ENCODE assay signal across 23 cellular contexts in genomic region chr1:6221210-6221784, GRCh38. TPM values are rescaled to one million over a fixed set of nuclear protein-coding genes. Genes with fewer than 3 reads are reported as not detected.
"Had no signal": no experiment of that assay in that cellular context is flagged by ENCODE, and none has a peak within 500 bp of the region (broad histone marks: within the 10 kb centered on the region; RNA-seq: fewer than 3 reads in every experiment).

No MANE protein-coding gene starts in this region.

- H3K27me3 ChIP-seq: colonic mucosa, hepatocyte, spleen, suprapubic skin had no signal

- DNase-seq: activated B cell treated with CpG ODN at 0.5 μM for 24 hours; activated CD4-positive, alpha-beta T cell treated with anti-CD3 and anti-CD28 coated beads for 48 hours; activated CD8-positive, alpha-beta memory T cell treated with anti-CD3 and anti-CD28 coated beads, Interleukin-2, amount 50 U/mL, for 48 hours; activated CD8-positive, alpha-beta T cell treated with anti-CD3 and anti-CD28 coated beads, Interleukin-2, amount 10 ng/mL, durations not matched to agents 7 days and 5 days; activated gamma-delta T cell; activated T-cell treated with anti-CD3 and anti-CD28 coated beads, Interleukin-2, amount 50 U/mL, for 72 hours; central memory CD4-positive, alpha-beta T cell; colonic mucosa; islet precursor cell; spleen had no signal

- H3K27ac Mint-ChIP-seq: activated B cell treated with CpG ODN at 0.5 μM for 24 hours; activated CD8-positive, alpha-beta T cell treated with anti-CD3 and anti-CD28 coated beads, Interleukin-2, amount 10 ng/mL, durations not matched to agents 7 days and 5 days; activated naive CD4-positive, alpha-beta T cell treated with anti-CD3 and anti-CD28 coated beads, Interleukin-2, amount 50 U/mL, for 72 hours; activated T-cell treated with anti-CD3 and anti-CD28 coated beads, Interleukin-2, amount 50 U/mL, for 72 hours; nephron; stimulated activated naive CD8-positive, alpha-beta T cell treated with anti-CD3 and anti-CD28 coated beads, Interleukin-15, Interleukin-2, amounts not matched to agents 100 ng/mL and 50 ng/mL, for 24 hours had no signal

- H3K36me3 ChIP-seq: colonic mucosa had no signal

- H3K27ac ChIP-seq: colonic mucosa, hepatocyte had no signal

- H3K4me3 Mint-ChIP-seq: activated B cell treated with CpG ODN at 0.5 μM for 24 hours; activated CD8-positive, alpha-beta T cell treated with anti-CD3 and anti-CD28 coated beads, Interleukin-2, amount 10 ng/mL, durations not matched to agents 7 days and 5 days; activated T-cell treated with anti-CD3 and anti-CD28 coated beads, Interleukin-2, amount 50 U/mL, for 72 hours; nephron; stimulated activated naive CD8-positive, alpha-beta T cell treated with anti-CD3 and anti-CD28 coated beads, Interleukin-15, Interleukin-2, amounts not matched to agents 100 ng/mL and 50 ng/mL, for 24 hours; type B pancreatic cell had no signal

- H3K4me1 Mint-ChIP-seq: activated B cell treated with CpG ODN at 0.5 μM for 24 hours had no signal

- H3K4me3 ChIP-seq: colonic mucosa, hepatocyte, spleen, suprapubic skin had no signal

- H3K9me3 ChIP-seq: colonic mucosa, spleen, suprapubic skin had no signal

- ATAC-seq: activated CD8-positive, alpha-beta T cell treated with anti-CD3 and anti-CD28 coated beads, Interleukin-2, amount 10 ng/mL, durations not matched to agents 7 days and 5 days; activated naive CD4-positive, alpha-beta T cell treated with anti-CD3 and anti-CD28 coated beads, Interleukin-2, amount 50 U/mL, for 72 hours; activated T-cell treated with anti-CD3 and anti-CD28 coated beads, Interleukin-2, amount 50 U/mL, for 72 hours; esophagus mucosa; sciatic nerve had no signal

- H3K4me2 ChIP-seq: hepatocyte had no signal

- H2AFZ ChIP-seq: hepatocyte had no signal

- H3K4me1 ChIP-seq: colonic mucosa had no signal

- H3K9me3 Mint-ChIP-seq: activated B cell treated with CpG ODN at 0.5 μM for 24 hours; activated naive CD4-positive, alpha-beta T cell treated with anti-CD3 and anti-CD28 coated beads, Interleukin-2, amount 50 U/mL, for 72 hours; activated T-cell treated with anti-CD3 and anti-CD28 coated beads, Interleukin-2, amount 50 U/mL, for 72 hours; nephron; stimulated activated naive CD8-positive, alpha-beta T cell treated with anti-CD3 and anti-CD28 coated beads, Interleukin-15, Interleukin-2, amounts not matched to agents 100 ng/mL and 50 ng/mL, for 24 hours; type B pancreatic cell had no signal

- H3K27me3 Mint-ChIP-seq: stimulated activated naive CD8-positive, alpha-beta T cell treated with anti-CD3 and anti-CD28 coated beads, Interleukin-15, Interleukin-2, amounts not matched to agents 100 ng/mL and 50 ng/mL, for 24 hours; type B pancreatic cell had no signal

RNA-seq across cellular contexts. Expression of gene HES3, which starts 22.7 kb away (rescaled TPM):
- total RNA-seq: activated B cell treated with CpG ODN at 0.5 μM for 24 hours; activated CD8-positive, alpha-beta T cell treated with anti-CD3 and anti-CD28 coated beads, Interleukin-2, amount 10 ng/mL, durations not matched to agents 7 days and 5 days; activated naive CD4-positive, alpha-beta T cell treated with anti-CD3 and anti-CD28 coated beads, Interleukin-2, amount 50 U/mL, for 72 hours; activated T-cell treated with anti-CD3 and anti-CD28 coated beads, Interleukin-2, amount 50 U/mL, for 72 hours; colonic mucosa; esophagus mucosa; glomerular endothelial cell; hepatocyte; liver; mesenteric fat pad; osteocyte; pulmonary artery endothelial cell; sciatic nerve; spleen; suprapubic skin had no signal
